24 cellular contexts compared by ENCODE assay signal in genomic region chr2:62784341-62784740, GRCh38.
"Had no signal": no experiment of that assay in that cellular context is flagged by ENCODE, and none has a peak within 500 bp of the region (broad histone marks: within the 10 kb centered on the region; RNA-seq: fewer than 3 reads in every experiment).

No MANE protein-coding gene starts in this region.

- H3K27ac ChIP-seq: colonic mucosa, coronary artery, dorsolateral prefrontal cortex, esophagus muscularis mucosa, esophagus squamous epithelium, foreskin keratinocyte, gastrocnemius medialis, gastroesophageal sphincter, heart left ventricle, heart right ventricle had no signal

- ATAC-seq: effector memory CD8-positive, alpha-beta T cell; esophagus mucosa; foreskin keratinocyte; gastrocnemius medialis; gastroesophageal sphincter; heart left ventricle; heart right ventricle had no signal

- H3K27me3 ChIP-seq: colonic mucosa, dorsolateral prefrontal cortex, esophagus muscularis mucosa, esophagus squamous epithelium, foreskin keratinocyte, gastrocnemius medialis, gastroesophageal sphincter, heart left ventricle, heart right ventricle had no signal

- FAIRE-seq: endometrium, endothelial cell of umbilical vein had no signal

- H3K9me3 ChIP-seq: colonic mucosa, esophagus muscularis mucosa, esophagus squamous epithelium, gastrocnemius medialis, gastroesophageal sphincter, heart left ventricle had no signal

- H3K4me3 ChIP-seq: colonic mucosa, coronary artery, dorsolateral prefrontal cortex, esophagus muscularis mucosa, esophagus squamous epithelium, gastrocnemius medialis, gastroesophageal sphincter, heart left ventricle, heart right ventricle had no signal

- DNase-seq: colonic mucosa; cortex of kidney; dermis blood vessel endothelial cell; dorsolateral prefrontal cortex; effector CD4-positive, alpha-beta T cell; effector CD8-positive, alpha-beta T cell; effector memory CD4-positive, alpha-beta T cell; effector memory CD8-positive, alpha-beta T cell; endodermal cell; esophagus squamous epithelium; foreskin fibroblast; foreskin keratinocyte; foreskin melanocyte; gastrocnemius medialis; glutamatergic neuron; head of caudate nucleus; heart left ventricle; heart right ventricle had no signal

- H3K4me1 ChIP-seq: colonic mucosa, foreskin keratinocyte had no signal

- H3K36me3 ChIP-seq: colonic mucosa, esophagus muscularis mucosa, gastrocnemius medialis, gastroesophageal sphincter, heart left ventricle, heart right ventricle had no signal
